23 cellular contexts compared by ENCODE assay signal in genomic region chr12:28506271-28506670, GRCh38.
DNase-seq lines count a peak whose midpoint lies in the region; ATAC-seq, FAIRE-seq and TF ChIP-seq lines count a peak whose summit lies in the region.
"Had no signal": no experiment of that assay in that cellular context is flagged by ENCODE, and none has a peak within 500 bp of the region (broad histone marks: within the 10 kb centered on the region; RNA-seq: fewer than 3 reads in every experiment).

No MANE protein-coding gene starts in this region.

- H4K20me1 ChIP-seq in GM23248 (ENCODE audit: insufficient read depth) (no peaks in the 10 kb centered on the region), astrocyte (ENCODE audit: insufficient read depth, low read length) (no peaks in the 10 kb centered on the region)
- H4K20me1 ChIP-seq: BLaER1 had no signal

- peaks cover 21% of the 10 kb centered on the region for H3F3A ChIP-seq in GM23248 (ENCODE audit: insufficient read depth)

- H2AFZ ChIP-seq in GM23248 (no peak overlapping the region), astrocyte (ENCODE audit: low read depth, low read length) (no peak overlapping the region)

- H3K4me3 ChIP-seq in AG10803 (ENCODE audit: low read length) (no peak overlapping the region), GM23248 (no peak overlapping the region), astrocyte (ENCODE audit: insufficient read depth, low read depth, low read length) (no peak overlapping the region)
- H3K4me3 ChIP-seq: BLaER1 had no signal

- no peaks in the 10 kb centered on the region for H3K79me2 ChIP-seq in GM23248 (ENCODE audit: insufficient read depth)
- H3K79me2 ChIP-seq in astrocyte (ENCODE audit: insufficient read depth, low read length): no peaks in the 10 kb centered on the region

- H3K36me3 Mint-ChIP-seq in astrocyte (ENCODE audit: low read depth, unreplicated experiment): peaks cover 1% of the 10 kb centered on the region

- H3K27me3 Mint-ChIP-seq in astrocyte (ENCODE audit: low read depth, unreplicated experiment): no peaks in the 10 kb centered on the region
- H3K27me3 Mint-ChIP-seq: CD4-positive, alpha-beta memory T cell; IgD-negative memory B cell had no signal

- H3K9ac ChIP-seq in GM23248 (no peak overlapping the region), astrocyte (ENCODE audit: low read length) (no peak overlapping the region)
- H3K9ac ChIP-seq: BLaER1 had no signal

- H3K4me1 ChIP-seq in GM23248 (ENCODE audit: insufficient read depth): peaks cover 21% of the 10 kb centered on the region
- H3K4me1 ChIP-seq in astrocyte (ENCODE audit: insufficient read depth, low read length): peaks cover 5% of the 10 kb centered on the region
- H3K4me1 ChIP-seq: BLaER1 had no signal

- in situ Hi-C loops in GM23248 (cut with MboI): no loop called here

- no peaks in the 10 kb centered on the region for H3K9me3 ChIP-seq in GM23248 (ENCODE audit: low read depth)
- H3K9me3 ChIP-seq in astrocyte (ENCODE audit: insufficient read depth, low read depth, low read length): no peaks in the 10 kb centered on the region
- H3K9me3 ChIP-seq: BLaER1 had no signal

- peak overlapping the region; percentile 16 for H3K4me2 ChIP-seq in GM23248 (ENCODE audit: unreplicated experiment)
- no peak overlapping the region for H3K4me2 ChIP-seq in astrocyte (ENCODE audit: low read length)
- H3K4me2 ChIP-seq: BLaER1 had no signal

- H3K27me3 ChIP-seq in GM23248 (replicated peaks; ENCODE audit: insufficient read depth): no peaks in the 10 kb centered on the region
- H3K27me3 ChIP-seq in astrocyte (ENCODE audit: insufficient read depth, low read length): no peaks in the 10 kb centered on the region
- H3K27me3 ChIP-seq: BLaER1 had no signal

- FAIRE-seq in astrocyte (lab: Jason Lieb, UNC): peak; percentile 52
- FAIRE-seq: D721Med, GM19239, H1 had no signal

- no peaks in the 10 kb centered on the region for H3K9me2 ChIP-seq in GM23248 (ENCODE audit: insufficient read depth)

- H3K9me3 Mint-ChIP-seq in astrocyte (ENCODE audit: unreplicated experiment): peaks cover 5% of the 10 kb centered on the region

- H3K36me3 ChIP-seq in GM23248 (ENCODE audit: low read depth): no peaks in the 10 kb centered on the region
- no peaks in the 10 kb centered on the region for H3K36me3 ChIP-seq in astrocyte (ENCODE audit: insufficient read depth, low read length)
- H3K36me3 ChIP-seq: BLaER1 had no signal

- H3K27ac ChIP-seq in GM23248 (0 out of 2 replicates have a peak overlapping the region, but pooled peaks have one; percentile 5), astrocyte (ENCODE audit: low read depth, low read length) (no peak overlapping the region)
- H3K27ac ChIP-seq: BLaER1 had no signal

- DNase-seq in AG10803 (ENCODE audit: low read depth) (peak; percentile 49), GM23248 (peak; percentile 18), astrocyte (ENCODE audit: low read depth) (peak; percentile 30), left kidney (ENCODE audit: low read depth, low spot score) (peak; percentile 9), NCI-H1092 treated with DMSO at 0.1 percent for 48 hours (lab: John Stamatoyannopoulos, UW) (no peak), amygdala (lab: John Stamatoyannopoulos, UW) (no peak), dedifferentiated amniotic fluid mesenchymal stem cell (ENCODE audit: extremely low spot score) (no peak)
- DNase-seq: CD4-positive, alpha-beta memory T cell; DMS79; Kasumi-1; MM.1S; NCI-H1105; NCI-H2081; NCI-H446; NCI-H69 had no signal

- no peak overlapping the region for H3K4me3 Mint-ChIP-seq in astrocyte (ENCODE audit: unreplicated experiment)
- H3K4me3 Mint-ChIP-seq: CD4-positive, alpha-beta memory T cell; IgD-negative memory B cell had no signal

- peaks cover 20% of the 10 kb centered on the region for H3K4me1 Mint-ChIP-seq in astrocyte (ENCODE audit: low read depth, unreplicated experiment)

- ATAC-seq in HG03280 (IDR thresholded peaks at IDR 0.05; ENCODE audit: unreplicated experiment): no peak
- ATAC-seq: Panc1, Right ventricle myocardium inferior had no signal

- TF ChIP-seq CTCF in AG10803 (conservative IDR thresholded peaks at IDR 0.05; ENCODE audit: low read length) (no peak), astrocyte (IDR thresholded peaks at IDR 0.05; ENCODE audit: insufficient read depth, low read depth, low read length) (no peak)

- H3K27ac Mint-ChIP-seq in astrocyte (ENCODE audit: unreplicated experiment): peak overlapping the region; percentile 83
- H3K27ac Mint-ChIP-seq: CD4-positive, alpha-beta memory T cell; IgD-negative memory B cell had no signal

Comparison
In these comparisons a context has a peak if more than half of its experiments do, and no peak if none do; other contexts are left out.
1. DNase-seq: peak in AG10803 (single experiment), GM23248 (single experiment), astrocyte (single experiment) and left kidney (single experiment); none in NCI-H1092 treated with DMSO at 0.1 percent for 48 hours (single experiment), amygdala (0 of 56) and dedifferentiated amniotic fluid mesenchymal stem cell (single experiment).